1 cellular context compared by ENCODE assay signal in the genomic region with DNA sequence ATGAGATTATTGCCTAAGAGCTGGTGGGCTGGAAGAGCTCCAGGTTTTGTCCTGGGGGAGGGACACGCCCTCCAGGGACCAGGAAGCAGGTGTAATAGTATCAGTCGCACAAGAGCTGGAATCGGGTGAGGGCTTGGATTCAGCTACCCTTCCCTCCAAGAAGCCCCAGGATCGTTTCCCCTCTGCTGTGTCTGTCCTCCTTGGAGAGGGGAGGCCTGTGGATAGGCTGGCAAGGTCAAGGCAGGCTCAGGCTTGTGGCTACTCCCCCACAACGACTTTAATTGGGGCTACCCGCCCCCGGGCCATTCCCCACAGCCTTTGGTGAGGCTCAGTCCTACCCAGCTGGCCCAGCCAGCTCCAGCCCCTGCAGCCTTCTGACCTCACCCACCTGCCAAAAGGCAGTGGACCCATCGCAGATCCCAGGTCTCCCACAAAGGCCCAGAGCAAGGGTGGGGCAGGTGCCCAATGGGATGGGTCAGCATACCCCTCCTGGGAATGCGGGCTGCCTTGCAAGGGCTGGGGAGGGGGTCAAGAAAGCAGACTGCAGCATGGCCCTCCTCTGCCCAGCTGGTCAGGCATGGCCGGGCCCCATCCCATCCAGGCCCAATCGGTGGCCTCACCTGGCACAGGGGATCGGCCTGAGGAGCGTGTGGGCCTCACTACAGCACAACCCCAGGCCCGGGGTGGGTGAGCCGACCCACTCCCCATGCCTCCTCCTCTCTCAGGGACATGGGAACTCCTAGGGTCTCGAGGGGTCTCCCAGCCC.
TF ChIP-seq lines count a peak whose summit lies in the region.

No MANE protein-coding gene starts in this region.

TF ChIP-seq in endothelial cell of umbilical vein, 7 proteins besides CTCF, POLR2A, EP300 and RAD21:
- TF ChIP-seq POLR2AphosphoS5 (IDR thresholded peaks at IDR 0.05; ENCODE audit: insufficient read depth, low read depth, low read length) (no peak), MAX (IDR thresholded peaks at IDR 0.05; ENCODE audit: insufficient read depth, insufficient read length) (no peak), GATA2 (IDR thresholded peaks at IDR 0.05; ENCODE audit: insufficient read depth, insufficient read length, low read depth, low read length) (no peak), MYC (IDR thresholded peaks at IDR 0.05; ENCODE audit: low read depth, low read length) (no peak), FOS (IDR thresholded peaks at IDR 0.05; ENCODE audit: borderline replicate concordance, insufficient read depth, low read length) (no peak)
TF ChIP-seq in endothelial cell of umbilical vein: peak in this region for 0.
